21 cellular contexts compared by ENCODE assay signal in genomic region chr3:29410660-29411405, GRCh38.
DNase-seq lines count a peak whose midpoint lies in the region; ATAC-seq and TF ChIP-seq lines count a peak whose summit lies in the region.
"Had no signal": no experiment of that assay in that cellular context is flagged by ENCODE, and none has a peak within 500 bp of the region (broad histone marks: within the 10 kb centered on the region; RNA-seq: fewer than 3 reads in every experiment).

No MANE protein-coding gene starts in this region.

- no peaks in the 10 kb centered on the region for H3K36me3 Mint-ChIP-seq in stimulated activated effector memory CD8-positive, alpha-beta T cell treated with anti-CD3 and anti-CD28 coated beads, Interleukin-12 subunit alpha, Interleukin-12 subunit beta, amount 100 ng/mL, for 72 hours

- intact Hi-C loops in right cardiac atrium (cut with DNase I), result no loop called here

- H4K20me1 ChIP-seq in DOHH2 (ENCODE audit: control insufficient read depth, insufficient read depth, low read depth, low read length), result no peaks in the 10 kb centered on the region
- no peaks in the 10 kb centered on the region for H4K20me1 ChIP-seq in MM.1S (ENCODE audit: insufficient read depth, low read length)

- H3K4me1 ChIP-seq in DOHH2 (ENCODE audit: control insufficient read depth, low read length), result peaks cover 82% of the 10 kb centered on the region
- H3K4me1 ChIP-seq in MM.1S (ENCODE audit: low read length), result peaks cover 44% of the 10 kb centered on the region
- peaks cover 17% of the 10 kb centered on the region for H3K4me1 ChIP-seq in SJCRH30
- peaks cover 3% of the 10 kb centered on the region for H3K4me1 ChIP-seq in right cardiac atrium (ENCODE audit: control insufficient read depth, insufficient read depth, low read length)

- no peaks in the 10 kb centered on the region for H3K27me3 ChIP-seq in DOHH2 (ENCODE audit: control insufficient read depth, low read length)
- no peaks in the 10 kb centered on the region for H3K27me3 ChIP-seq in MM.1S (replicated peaks; ENCODE audit: insufficient read depth, low read length)
- H3K27me3 ChIP-seq in SJCRH30, result no peaks in the 10 kb centered on the region
- H3K27me3 ChIP-seq in right cardiac atrium (ENCODE audit: control insufficient read depth, insufficient read depth), result no peaks in the 10 kb centered on the region
- H3K27me3 ChIP-seq: neutrophil, spleen had no signal

- H3K4me3 ChIP-seq in DOHH2 (ENCODE audit: low read length) (peak overlapping the region; percentile 48), MM.1S (ENCODE audit: low read length) (no peak overlapping the region), SJCRH30 (no peak overlapping the region), right cardiac atrium (ENCODE audit: low read length) (no peak overlapping the region)
- H3K4me3 ChIP-seq: HAP-1, lung, spleen had no signal

- peak overlapping the region; percentile 77 for H3K4me2 ChIP-seq in DOHH2 (ENCODE audit: low read length)
- H3K4me2 ChIP-seq in MM.1S (ENCODE audit: low read depth, low read length), result peak overlapping the region; percentile 19; the same call in 1 of the 2 replicates

- no peak for DNase-seq in MM.1S
- DNase-seq in SJCRH30, result peak; percentile 46 to 67
- DNase-seq in right cardiac atrium, result peak in 1 of 3 donors; percentile 45
- no peak for DNase-seq in NCI-H187 treated with DMSO at 0.1 percent for 48 hours (lab: John Stamatoyannopoulos, UW)
- DNase-seq in stimulated activated effector memory CD8-positive, alpha-beta T cell treated with anti-CD3 and anti-CD28 coated beads, Interleukin-12 subunit alpha, Interleukin-12 subunit beta, amount 100 ng/mL, for 72 hours (ENCODE audit: low spot score in 2 of 2), result no peak
- no peak for DNase-seq in activated CD8-positive, alpha-beta memory T cell treated with anti-CD3 and anti-CD28 coated beads, Interleukin-2, amount 50 U/mL, for 4 hours
- DNase-seq: activated CD4-positive, alpha-beta T cell treated with anti-CD3 and anti-CD28 coated beads, Interleukin-2, amount 50 U/mL, for 4 hours; activated gamma-delta T cell treated with Interleukin-2 at 50 U/mL for 16 hours; foreskin fibroblast; hippocampal formation; NCI-H1092 treated with DMSO at 0.1 percent for 48 hours; NCI-H226; spleen; stimulated activated CD4-positive, alpha-beta T cell treated with anti-CD3 and anti-CD28 coated beads, Interleukin-4, amount 100 ng/mL, for 24 hours; stimulated activated naive CD8-positive, alpha-beta T cell treated with anti-CD3 and anti-CD28 coated beads, Interleukin-15, amount 100 ng/mL, for 72 hours; trophoblast cell had no signal

- H3K9me2 ChIP-seq in DOHH2 (replicated peaks; ENCODE audit: control insufficient read depth, low read length), result no peaks in the 10 kb centered on the region
- H3K9me2 ChIP-seq in MM.1S (replicated peaks; ENCODE audit: insufficient read depth, low read length), result no peaks in the 10 kb centered on the region

- peaks cover 3% of the 10 kb centered on the region for H3K9me3 Mint-ChIP-seq in stimulated activated effector memory CD8-positive, alpha-beta T cell treated with anti-CD3 and anti-CD28 coated beads, Interleukin-12 subunit alpha, Interleukin-12 subunit beta, amount 100 ng/mL, for 72 hours
- H3K9me3 Mint-ChIP-seq: stimulated activated naive CD8-positive, alpha-beta T cell treated with anti-CD3 and anti-CD28 coated beads, Interleukin-15, amount 100 ng/mL, for 72 hours had no signal

- TF ChIP-seq CTCF in DOHH2 (IDR thresholded peaks at IDR 0.05; ENCODE audit: low read depth, low read length, poor library complexity, severe bottlenecking) (no peak), MM.1S (IDR thresholded peaks at IDR 0.05; ENCODE audit: low read length) (no peak)

- whole genome bisulfite sequencing in right cardiac atrium, result 36% methylated on average over 3 of the region's 3 CpGs

- H3K36me3 ChIP-seq in DOHH2 (ENCODE audit: control insufficient read depth, low read length) (no peaks in the 10 kb centered on the region), MM.1S (replicated peaks; ENCODE audit: insufficient read depth, low read length) (no peaks in the 10 kb centered on the region), SJCRH30 (no peaks in the 10 kb centered on the region)
- H3K36me3 ChIP-seq: HAP-1, neutrophil, spleen had no signal

- H3K9ac ChIP-seq in MM.1S (ENCODE audit: low read length), result no peak overlapping the region

- H3K4me1 Mint-ChIP-seq in stimulated activated effector memory CD8-positive, alpha-beta T cell treated with anti-CD3 and anti-CD28 coated beads, Interleukin-12 subunit alpha, Interleukin-12 subunit beta, amount 100 ng/mL, for 72 hours, result no peaks in the 10 kb centered on the region
- H3K4me1 Mint-ChIP-seq: stimulated activated naive CD8-positive, alpha-beta T cell treated with anti-CD3 and anti-CD28 coated beads, Interleukin-15, amount 100 ng/mL, for 72 hours had no signal

- no peak overlapping the region for H3K27ac Mint-ChIP-seq in stimulated activated effector memory CD8-positive, alpha-beta T cell treated with anti-CD3 and anti-CD28 coated beads, Interleukin-12 subunit alpha, Interleukin-12 subunit beta, amount 100 ng/mL, for 72 hours
- H3K27ac Mint-ChIP-seq: stimulated activated naive CD8-positive, alpha-beta T cell treated with anti-CD3 and anti-CD28 coated beads, Interleukin-15, amount 100 ng/mL, for 72 hours had no signal

- H2AFZ ChIP-seq in MM.1S (ENCODE audit: low read length), result no peak overlapping the region

- H3K27ac ChIP-seq in DOHH2 (ENCODE audit: low read depth, low read length), result peak overlapping the region; percentile 90
- peak overlapping the region; percentile 36; the same call in 1 of the 2 replicates for H3K27ac ChIP-seq in MM.1S (ENCODE audit: low read length)
- peak overlapping the region; percentile 22 for H3K27ac ChIP-seq in SJCRH30
- no peak overlapping the region for H3K27ac ChIP-seq in right cardiac atrium (ENCODE audit: low read length)
- H3K27ac ChIP-seq: neutrophil, spleen, VCaP had no signal

- H3K4me3 Mint-ChIP-seq in stimulated activated effector memory CD8-positive, alpha-beta T cell treated with anti-CD3 and anti-CD28 coated beads, Interleukin-12 subunit alpha, Interleukin-12 subunit beta, amount 100 ng/mL, for 72 hours, result no peak overlapping the region
- H3K4me3 Mint-ChIP-seq: stimulated activated naive CD8-positive, alpha-beta T cell treated with anti-CD3 and anti-CD28 coated beads, Interleukin-15, amount 100 ng/mL, for 72 hours had no signal

- ATAC-seq in right cardiac atrium, result peak; percentile 65 to 84
- ATAC-seq in stimulated activated effector memory CD8-positive, alpha-beta T cell treated with anti-CD3 and anti-CD28 coated beads, Interleukin-12 subunit alpha, Interleukin-12 subunit beta, amount 100 ng/mL, for 72 hours, result no peak
- ATAC-seq: stimulated activated naive CD8-positive, alpha-beta T cell treated with anti-CD3 and anti-CD28 coated beads, Interleukin-15, amount 100 ng/mL, for 72 hours had no signal

- H3K9me3 ChIP-seq in DOHH2 (ENCODE audit: control insufficient read depth, insufficient read depth, low read length) (no peaks in the 10 kb centered on the region), MM.1S (replicated peaks; ENCODE audit: insufficient read depth, low read length) (no peaks in the 10 kb centered on the region), SJCRH30 (replicated peaks) (no peaks in the 10 kb centered on the region), right cardiac atrium (ENCODE audit: control insufficient read depth, low read length) (no peaks in the 10 kb centered on the region)
- H3K9me3 ChIP-seq: HAP-1, neutrophil, spleen had no signal

- no peaks in the 10 kb centered on the region for H3K79me2 ChIP-seq in DOHH2 (ENCODE audit: control insufficient read depth, low read length)
- H3K79me2 ChIP-seq in MM.1S (ENCODE audit: low read length), result no peaks in the 10 kb centered on the region

- H3F3A ChIP-seq in DOHH2 (ENCODE audit: control insufficient read depth, insufficient read depth) (peaks cover 15% of the 10 kb centered on the region), MM.1S (ENCODE audit: insufficient read depth, low read length) (peaks cover 9% of the 10 kb centered on the region; the same call in 1 of the 2 replicates)

Comparison
In these comparisons a context has a peak if more than half of its experiments do, and no peak if none do; other contexts are left out.
1. DNase-seq: peak in SJCRH30 (2 of 2); none in MM.1S (single experiment), NCI-H187 treated with DMSO at 0.1 percent for 48 hours (single experiment), stimulated activated effector memory CD8-positive, alpha-beta T cell treated with anti-CD3 and anti-CD28 coated beads, Interleukin-12 subunit alpha, Interleukin-12 subunit beta, amount 100 ng/mL, for 72 hours (0 of 2) and activated CD8-positive, alpha-beta memory T cell treated with anti-CD3 and anti-CD28 coated beads, Interleukin-2, amount 50 U/mL, for 4 hours (single experiment).